ENCODE assay signal across 19 cellular contexts in the genomic region with DNA sequence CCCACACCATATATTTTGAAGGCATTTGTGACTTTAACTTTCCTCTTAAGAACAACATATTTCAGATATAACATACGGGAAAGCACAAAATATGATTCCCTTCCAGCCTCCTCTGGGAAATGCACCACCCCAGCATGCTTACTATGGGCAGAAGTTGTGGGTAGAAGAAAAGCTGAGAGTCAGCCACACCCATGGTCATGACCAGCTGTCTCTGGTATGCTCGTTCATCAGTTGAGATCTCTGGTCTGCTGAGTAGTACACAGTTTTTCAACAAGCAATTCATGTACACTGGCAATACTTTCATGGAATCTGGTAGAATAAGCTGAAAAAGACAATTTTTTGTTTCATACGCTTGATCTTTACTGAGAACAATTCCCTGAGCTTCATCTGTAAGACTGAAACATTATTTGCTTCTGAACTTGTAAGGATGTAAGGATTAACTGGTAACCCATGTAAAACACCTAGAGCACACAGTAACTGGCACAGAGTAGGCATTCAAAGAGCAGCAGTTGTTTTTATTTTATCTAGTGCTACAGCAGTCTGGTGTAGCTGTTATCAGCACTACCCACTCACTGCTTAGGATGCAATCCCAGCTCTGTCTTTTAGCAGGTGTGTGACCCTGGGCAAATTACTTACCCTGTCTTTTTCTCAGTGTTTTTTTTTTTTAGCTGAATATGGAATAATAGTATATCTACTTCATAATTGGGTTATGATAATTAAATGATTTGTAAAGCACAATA. TPM values are rescaled to one million over a fixed set of nuclear protein-coding genes. Genes with fewer than 3 reads are reported as not detected.
DNase-seq lines count a peak whose midpoint lies in the region; ATAC-seq and TF ChIP-seq lines count a peak whose summit lies in the region.
"Had no signal": no experiment of that assay in that cellular context is flagged by ENCODE, and none has a peak within 500 bp of the region (broad histone marks: within the 10 kb centered on the region; RNA-seq: fewer than 3 reads in every experiment).

No MANE protein-coding gene starts in this region.

- TF ChIP-seq CTCF in osteoblast (IDR thresholded peaks at IDR 0.05; ENCODE audit: extremely low read depth, low read depth, low read length) (no peak), right lobe of liver (IDR thresholded peaks at IDR 0.05) (no peak)

- peaks cover 19% of the 10 kb centered on the region for H4K20me1 ChIP-seq in osteoblast (ENCODE audit: insufficient read depth, low read length)

- peaks cover 88% of the 10 kb centered on the region for H3K36me3 ChIP-seq in osteoblast (ENCODE audit: insufficient read depth, low read length)
- H3K36me3 ChIP-seq in right lobe of liver, result peaks cover 3 to 74% (median 39%) of the 10 kb centered on the region in 4 donors

- WGBS in right lobe of liver (ENCODE audit: insufficient coverage, low coverage, low lambda C conversion rate, missing lambda C conversion rate), result no CpG with 5 or more reads among the region's 3 CpGs

- H3K27me3 ChIP-seq in osteoblast (ENCODE audit: insufficient read depth, low read length) (no peaks in the 10 kb centered on the region), right lobe of liver (no peaks in the 10 kb centered on the region)
- H3K27me3 ChIP-seq: cardiac muscle cell, testis had no signal

- intact Hi-C loops in posterior cingulate gyrus (cut with DNase I), result no loop called here
- intact Hi-C loops in right lobe of liver (cut with DNase I), result no loop called here

- H3K27ac ChIP-seq in osteoblast (ENCODE audit: low read depth, low read length), result peak overlapping the region; percentile 49
- H3K27ac ChIP-seq in right lobe of liver, result no peak overlapping the region
- H3K27ac ChIP-seq: cardiac muscle cell, PC-9, testis had no signal

- peaks cover 42% of the 10 kb centered on the region for H3K4me1 ChIP-seq in osteoblast (ENCODE audit: insufficient read depth, low read length)
- no peaks in the 10 kb centered on the region for H3K4me1 ChIP-seq in right lobe of liver
- H3K4me1 ChIP-seq: testis had no signal

- no peak overlapping the region for H2AFZ ChIP-seq in osteoblast (ENCODE audit: low read length)
- H2AFZ ChIP-seq: PC-9 had no signal

- H3K4me2 ChIP-seq in osteoblast (ENCODE audit: insufficient read depth, low read length), result peak overlapping the region; percentile 8
- H3K4me2 ChIP-seq: PC-9 had no signal

- peak; percentile 81 for DNase-seq in GM03348 (ENCODE audit: low spot score)
- DNase-seq in SW480 (ENCODE audit: low spot score), result peak; percentile 1
- DNase-seq in fibroblast of gingiva (ENCODE audit: low read depth), result peak; percentile 60
- peak; percentile 30 for DNase-seq in osteoblast (ENCODE audit: insufficient read length, low spot score, missing footprints)
- no peak for DNase-seq in germinal center (ENCODE audit: low spot score)
- no peak for DNase-seq in posterior cingulate gyrus
- no peak for DNase-seq in right lobe of liver
- DNase-seq: activated gamma-delta T cell treated with Interleukin-2 at 50 U/mL for 16 hours; hippocampal formation; natural killer cell; NCI-H1694 treated with DMSO at 0.1 percent for 48 hours; NCI-H524 treated with DMSO at 0.1 percent for 48 hours; PC-9; retina; stimulated activated CD4-positive, alpha-beta T cell treated with anti-CD3 and anti-CD28 coated beads, Interleukin-2, amount 100 ng/mL, for 24 hours; testis had no signal

- peaks cover 5% of the 10 kb centered on the region for H3K79me2 ChIP-seq in osteoblast (ENCODE audit: insufficient read depth, low read length)

- H3K4me3 ChIP-seq in osteoblast (ENCODE audit: insufficient read depth, low read length) (no peak overlapping the region), right lobe of liver (no peak overlapping the region)
- H3K4me3 ChIP-seq: cardiac muscle cell, PC-9, testis had no signal

- ATAC-seq in GM18517 (IDR thresholded peaks at IDR 0.05; ENCODE audit: unreplicated experiment) (no peak), right lobe of liver (no peak)
- ATAC-seq: left lobe of liver, natural killer cell had no signal

- no peak for TF ChIP-seq POLR2A in right lobe of liver (IDR thresholded peaks at IDR 0.05)

- H3K9me3 ChIP-seq in osteoblast (ENCODE audit: low read depth, low read length) (no peaks in the 10 kb centered on the region), right lobe of liver (no peaks in the 10 kb centered on the region)
- H3K9me3 ChIP-seq: testis had no signal

RNA-seq across cellular contexts. Expression of a gene that starts 47.6 kb away (rescaled TPM):
- total RNA-seq in osteoblast (25.3 and 28.0 TPM in 2 replicates), right lobe of liver (10 to 100 TPM; 19.5 to 33.0 (median 25.9) TPM)

Comparison
In these comparisons a context has a peak if more than half of its experiments do, and no peak if none do; other contexts are left out.
1. DNase-seq: peak in GM03348 (single experiment), SW480 (single experiment), fibroblast of gingiva (single experiment) and osteoblast (single experiment); none in germinal center (single experiment), posterior cingulate gyrus (0 of 10) and right lobe of liver (0 of 3).